Comparison of ENCODE assay signal across 1 cellular context in the genomic region with DNA sequence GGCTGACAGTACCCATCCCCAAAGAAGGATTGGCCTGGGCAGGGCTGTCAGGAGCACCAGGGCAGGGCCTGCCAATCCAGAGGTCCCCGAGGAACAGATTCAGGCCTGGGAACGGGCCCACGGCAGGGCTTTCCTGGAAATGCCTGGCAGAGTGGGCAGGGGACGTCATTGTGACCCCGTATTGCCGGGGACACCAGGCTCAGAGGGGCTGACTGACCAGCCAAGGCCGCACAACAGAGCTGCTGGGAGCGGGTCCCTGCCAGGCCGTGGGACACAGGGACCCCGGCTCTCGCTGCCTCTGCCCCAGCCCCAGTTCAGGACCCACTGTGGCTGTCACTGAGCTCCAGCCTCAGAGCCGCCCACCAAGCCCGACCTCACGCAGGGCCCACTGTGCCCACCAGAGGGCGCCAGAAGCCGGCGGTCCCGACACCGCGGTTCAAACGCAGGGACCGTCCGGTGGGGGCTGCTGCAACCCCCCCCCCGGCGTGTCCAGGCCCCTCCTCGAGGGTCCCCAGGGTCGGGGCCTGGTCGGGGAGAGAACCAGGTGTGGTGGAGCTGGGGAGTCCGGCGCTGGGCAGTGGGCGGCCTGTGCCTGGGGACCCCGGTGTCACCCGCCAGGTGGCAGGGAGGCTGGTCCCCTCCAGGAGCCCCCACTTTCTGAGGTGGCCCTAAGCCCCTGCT.
A peak's percentile ranks its signal among the peaks of the same experiment; 100 is the strongest.
TF ChIP-seq lines count a peak whose summit lies in the region.

No MANE protein-coding gene starts in this region.

TF ChIP-seq in WTC11, 78 proteins besides CTCF, POLR2A, EP300 and RAD21 (continued from another document):
- no peak for TF ChIP-seq ZNF532 (CRISPR knock-in tag; IDR thresholded peaks at IDR 0.05; ENCODE audit: borderline replicate concordance)
- TF ChIP-seq, protein P1, sequence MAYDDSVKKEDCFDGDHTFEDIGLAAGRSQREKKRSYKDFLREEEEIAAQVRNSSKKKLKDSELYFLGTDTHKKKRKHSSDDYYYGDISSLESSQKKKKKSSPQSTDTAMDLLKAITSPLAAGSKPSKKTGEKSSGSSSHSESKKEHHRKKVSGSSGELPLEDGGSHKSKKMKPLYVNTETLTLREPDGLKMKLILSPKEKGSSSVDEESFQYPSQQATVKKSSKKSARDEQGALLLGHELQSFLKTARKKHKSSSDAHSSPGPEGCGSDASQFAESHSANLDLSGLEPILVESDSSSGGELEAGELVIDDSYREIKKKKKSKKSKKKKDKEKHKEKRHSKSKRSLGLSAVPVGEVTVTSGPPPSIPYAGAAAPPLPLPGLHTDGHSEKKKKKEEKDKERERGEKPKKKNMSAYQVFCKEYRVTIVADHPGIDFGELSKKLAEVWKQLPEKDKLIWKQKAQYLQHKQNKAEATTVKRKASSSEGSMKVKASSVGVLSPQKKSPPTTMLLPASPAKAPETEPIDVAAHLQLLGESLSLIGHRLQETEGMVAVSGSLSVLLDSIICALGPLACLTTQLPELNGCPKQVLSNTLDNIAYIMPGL (CRISPR knock-in tag; IDR thresholded peaks at IDR 0.05): peak; percentile 60; the same call in 1 of the 2 replicates
- TF ChIP-seq, protein P2, sequence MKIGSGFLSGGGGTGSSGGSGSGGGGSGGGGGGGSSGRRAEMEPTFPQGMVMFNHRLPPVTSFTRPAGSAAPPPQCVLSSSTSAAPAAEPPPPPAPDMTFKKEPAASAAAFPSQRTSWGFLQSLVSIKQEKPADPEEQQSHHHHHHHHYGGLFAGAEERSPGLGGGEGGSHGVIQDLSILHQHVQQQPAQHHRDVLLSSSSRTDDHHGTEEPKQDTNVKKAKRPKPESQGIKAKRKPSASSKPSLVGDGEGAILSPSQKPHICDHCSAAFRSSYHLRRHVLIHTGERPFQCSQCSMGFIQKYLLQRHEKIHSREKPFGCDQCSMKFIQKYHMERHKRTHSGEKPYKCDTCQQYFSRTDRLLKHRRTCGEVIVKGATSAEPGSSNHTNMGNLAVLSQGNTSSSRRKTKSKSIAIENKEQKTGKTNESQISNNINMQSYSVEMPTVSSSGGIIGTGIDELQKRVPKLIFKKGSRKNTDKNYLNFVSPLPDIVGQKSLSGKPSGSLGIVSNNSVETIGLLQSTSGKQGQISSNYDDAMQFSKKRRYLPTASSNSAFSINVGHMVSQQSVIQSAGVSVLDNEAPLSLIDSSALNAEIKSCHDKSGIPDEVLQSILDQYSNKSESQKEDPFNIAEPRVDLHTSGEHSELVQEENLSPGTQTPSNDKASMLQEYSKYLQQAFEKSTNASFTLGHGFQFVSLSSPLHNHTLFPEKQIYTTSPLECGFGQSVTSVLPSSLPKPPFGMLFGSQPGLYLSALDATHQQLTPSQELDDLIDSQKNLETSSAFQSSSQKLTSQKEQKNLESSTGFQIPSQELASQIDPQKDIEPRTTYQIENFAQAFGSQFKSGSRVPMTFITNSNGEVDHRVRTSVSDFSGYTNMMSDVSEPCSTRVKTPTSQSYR (CRISPR knock-in tag; IDR thresholded peaks at IDR 0.05): no peak
- TF ChIP-seq, protein P3, sequence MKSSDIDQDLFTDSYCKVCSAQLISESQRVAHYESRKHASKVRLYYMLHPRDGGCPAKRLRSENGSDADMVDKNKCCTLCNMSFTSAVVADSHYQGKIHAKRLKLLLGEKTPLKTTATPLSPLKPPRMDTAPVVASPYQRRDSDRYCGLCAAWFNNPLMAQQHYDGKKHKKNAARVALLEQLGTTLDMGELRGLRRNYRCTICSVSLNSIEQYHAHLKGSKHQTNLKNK (CRISPR knock-in tag; IDR thresholded peaks at IDR 0.05): no peak
- no peak for TF ChIP-seq NFATC4 (CRISPR knock-in tag; IDR thresholded peaks at IDR 0.05)
- no peak for TF ChIP-seq ZSCAN18 (CRISPR knock-in tag; IDR thresholded peaks at IDR 0.05)
